ENCODE assay signal across 8 cellular contexts in genomic region chr11:8309862-8310261, GRCh38. TPM values are rescaled to one million over a fixed set of nuclear protein-coding genes. Genes with fewer than 3 reads are reported as not detected.
DNase-seq lines count a peak whose midpoint lies in the region; ATAC-seq and TF ChIP-seq lines count a peak whose summit lies in the region.
"Had no signal": no experiment of that assay in that cellular context is flagged by ENCODE, and none has a peak within 500 bp of the region (broad histone marks: within the 10 kb centered on the region; RNA-seq: fewer than 3 reads in every experiment).

No MANE protein-coding gene starts in this region.

- H3K4me1 ChIP-seq in neural progenitor cell: peaks cover 31% of the 10 kb centered on the region

- H2AFZ ChIP-seq in neural progenitor cell (replicated peaks): no peak overlapping the region

- no peak overlapping the region for H3K4me3 Mint-ChIP-seq in neural progenitor cell
- H3K4me3 Mint-ChIP-seq: activated B cell treated with CpG ODN at 0.5 μM for 24 hours had no signal

- no peaks in the 10 kb centered on the region for H3K36me3 ChIP-seq in WERI-Rb-1
- no peaks in the 10 kb centered on the region for H3K36me3 ChIP-seq in neural progenitor cell

- no peak overlapping the region for H3K9ac ChIP-seq in neural progenitor cell

- peaks cover 2% of the 10 kb centered on the region for H3K36me3 Mint-ChIP-seq in neural progenitor cell

- peak overlapping the region; percentile 33 for H3K27ac Mint-ChIP-seq in neural progenitor cell
- H3K27ac Mint-ChIP-seq: activated B cell treated with CpG ODN at 0.5 μM for 24 hours had no signal

- H3K27me3 ChIP-seq in WERI-Rb-1 (ENCODE audit: insufficient read depth, low read depth, severe bottlenecking) (no peaks in the 10 kb centered on the region), neural progenitor cell (no peaks in the 10 kb centered on the region)

- H3K4me3 ChIP-seq in WERI-Rb-1 (ENCODE audit: low read depth, low read length): no peak overlapping the region
- no peak overlapping the region for H3K4me3 ChIP-seq in neural progenitor cell

- no peaks in the 10 kb centered on the region for H3K79me2 ChIP-seq in neural progenitor cell (ENCODE audit: low read depth)

- peaks cover 10% of the 10 kb centered on the region for H3K27me3 Mint-ChIP-seq in neural progenitor cell (ENCODE audit: insufficient read depth, low read depth)

- H3K4me1 Mint-ChIP-seq in neural progenitor cell: peaks cover 26% of the 10 kb centered on the region
- H3K4me1 Mint-ChIP-seq: activated B cell treated with CpG ODN at 0.5 μM for 24 hours had no signal

- 0 out of 2 replicates have a peak overlapping the region, but pooled peaks have one; percentile 28 for H3K27ac ChIP-seq in WERI-Rb-1
- no peak overlapping the region for H3K27ac ChIP-seq in neural progenitor cell

- no peak for ATAC-seq in GM21786 (IDR thresholded peaks at IDR 0.05; ENCODE audit: unreplicated experiment)

- peaks cover 2% of the 10 kb centered on the region for H3K9me3 Mint-ChIP-seq in neural progenitor cell

- DNase-seq in ELF-1 (ENCODE audit: low read depth, low spot score) (peak; percentile 31), NCI-H1105 (lab: John Stamatoyannopoulos, UW) (peak; percentile 21), WERI-Rb-1 (peak; percentile 79), neural progenitor cell (ENCODE audit: low spot score) (no peak), NCI-H2081 treated with DMSO at 0.1 percent for 48 hours (lab: John Stamatoyannopoulos, UW) (no peak), superior temporal gyrus (ENCODE audit: extremely low spot score) (no peak)
- DNase-seq: activated B cell treated with CpG ODN at 0.5 μM for 24 hours had no signal

- H3F3A ChIP-seq in neural progenitor cell (ENCODE audit: low read depth): peaks cover 13% of the 10 kb centered on the region

- TF ChIP-seq CTCF in WERI-Rb-1 (IDR thresholded peaks at IDR 0.05; ENCODE audit: low read depth, low read length) (peak; percentile 93), neural progenitor cell (IDR thresholded peaks at IDR 0.05) (no peak)

- no peak overlapping the region for H3K4me2 ChIP-seq in neural progenitor cell

- H3K9me3 ChIP-seq in WERI-Rb-1 (ENCODE audit: severe bottlenecking) (no peaks in the 10 kb centered on the region), neural progenitor cell (ENCODE audit: low read depth) (peaks cover 9% of the 10 kb centered on the region)

- peaks cover 12% of the 10 kb centered on the region for H4K20me1 ChIP-seq in neural progenitor cell (ENCODE audit: low read depth)

RNA-seq across cellular contexts. Expression of gene LMO1, which starts 46.2 kb away (rescaled TPM):
- total RNA-seq in neural progenitor cell (ENCODE audit: low replicate concordance): 2.9 and 6.2 TPM in 2 replicates
- total RNA-seq: activated B cell treated with CpG ODN at 0.5 μM for 24 hours had no signal

Comparison
In these comparisons a context has a peak if more than half of its experiments do, and no peak if none do; other contexts are left out.
1. DNase-seq: peak in ELF-1 (single experiment), NCI-H1105 (single experiment) and WERI-Rb-1 (single experiment); none in neural progenitor cell (single experiment), NCI-H2081 treated with DMSO at 0.1 percent for 48 hours (single experiment) and superior temporal gyrus (single experiment).